ENCODE assay signal across 23 cellular contexts in genomic region chr10:51077507-51077906, GRCh38. TPM values are rescaled to one million over a fixed set of nuclear protein-coding genes. Genes with fewer than 3 reads are reported as not detected.
"Had no signal": no experiment of that assay in that cellular context is flagged by ENCODE, and none has a peak within 500 bp of the region (broad histone marks: within the 10 kb centered on the region; RNA-seq: fewer than 3 reads in every experiment).

No MANE protein-coding gene starts in this region.

- H3K27ac Mint-ChIP-seq: activated CD4-positive, alpha-beta memory T cell treated with anti-CD3 and anti-CD28 coated beads, Interleukin-2, amount 10 ng/mL, durations not matched to agents 7 days and 5 days; activated CD4-positive, alpha-beta T cell treated with anti-CD3 and anti-CD28 coated beads, Interleukin-2, amount 10 ng/mL, durations not matched to agents 24 days and 14 days; activated naive CD8-positive, alpha-beta T cell treated with anti-CD3 and anti-CD28 coated beads, Interleukin-2, amount 50 U/mL, for 24 hours; naive thymus-derived CD8-positive, alpha-beta T cell had no signal

- H3K9me3 ChIP-seq: colonic mucosa, esophagus squamous epithelium, heart right ventricle, neutrophil, pancreas, psoas muscle, right atrium auricular region, thyroid gland had no signal

- H3K4me3 ChIP-seq: colonic mucosa, esophagus squamous epithelium, pancreas, right atrium auricular region, thyroid gland had no signal

- H3K4me3 Mint-ChIP-seq: activated CD4-positive, alpha-beta memory T cell treated with anti-CD3 and anti-CD28 coated beads, Interleukin-2, amount 10 ng/mL, durations not matched to agents 7 days and 5 days; activated CD4-positive, alpha-beta T cell treated with anti-CD3 and anti-CD28 coated beads, Interleukin-2, amount 10 ng/mL, durations not matched to agents 24 days and 14 days; activated naive CD8-positive, alpha-beta T cell treated with anti-CD3 and anti-CD28 coated beads, Interleukin-2, amount 50 U/mL, for 24 hours; central memory CD8-positive, alpha-beta T cell; naive thymus-derived CD8-positive, alpha-beta T cell had no signal

- H3K36me3 ChIP-seq: colonic mucosa, esophagus squamous epithelium, heart right ventricle, neutrophil, pancreas, right atrium auricular region, thyroid gland had no signal

- DNase-seq: activated CD4-positive, alpha-beta memory T cell treated with anti-CD3 and anti-CD28 coated beads, Interleukin-2, amount 10 ng/mL, durations not matched to agents 7 days and 5 days; activated CD4-positive, alpha-beta T cell treated with anti-CD3 and anti-CD28 coated beads, Interleukin-2, amount 10 ng/mL, durations not matched to agents 24 days and 14 days; activated effector memory CD4-positive, alpha-beta T cell treated with anti-CD3 and anti-CD28 coated beads, Interleukin-2, amount 50 U/mL, for 16 hours; activated naive CD4-positive, alpha-beta T cell treated with anti-CD3 and anti-CD28 coated beads, Interleukin-2, amount 50 U/mL, for 16 hours; activated naive CD8-positive, alpha-beta T cell treated with anti-CD3 and anti-CD28 coated beads, Interleukin-2, amount 50 U/mL, for 24 hours; activated T-cell treated with anti-CD3 and anti-CD28 coated beads for 4 hours; anterior cingulate cortex; colonic mucosa; esophagus squamous epithelium; heart right ventricle; kidney; naive thymus-derived CD8-positive, alpha-beta T cell; pancreas; psoas muscle; stimulated activated CD4-positive, alpha-beta T cell treated with anti-CD3 and anti-CD28 coated beads, Interleukin-4, amount 100 ng/mL, for 24 hours; stimulated activated naive CD8-positive, alpha-beta T cell treated with anti-CD3 and anti-CD28 coated beads, Interleukin-15, Interleukin-2, amounts not matched to agents 100 U/mL and 50 U/mL, for 24 hours; thyroid gland had no signal

- H3K9me3 Mint-ChIP-seq: activated CD4-positive, alpha-beta memory T cell treated with anti-CD3 and anti-CD28 coated beads, Interleukin-2, amount 10 ng/mL, durations not matched to agents 7 days and 5 days; activated CD4-positive, alpha-beta T cell treated with anti-CD3 and anti-CD28 coated beads, Interleukin-2, amount 10 ng/mL, durations not matched to agents 24 days and 14 days; activated naive CD8-positive, alpha-beta T cell treated with anti-CD3 and anti-CD28 coated beads, Interleukin-2, amount 50 U/mL, for 24 hours; central memory CD8-positive, alpha-beta T cell had no signal

- ATAC-seq: activated CD4-positive, CD25-positive, alpha-beta regulatory T cell treated with anti-CD3 and anti-CD28 coated beads, Interleukin-2, amount 50 U/mL, for 24 hours; activated naive CD8-positive, alpha-beta T cell treated with anti-CD3 and anti-CD28 coated beads, Interleukin-2, amount 50 U/mL, for 24 hours; heart right ventricle; left lobe of liver; naive thymus-derived CD8-positive, alpha-beta T cell; pancreas; psoas muscle; stimulated activated naive CD8-positive, alpha-beta T cell treated with anti-CD3 and anti-CD28 coated beads, Interleukin-15, Interleukin-2, amounts not matched to agents 100 U/mL and 50 U/mL, for 24 hours had no signal

- H3K4me1 ChIP-seq: colonic mucosa, pancreas had no signal

- H3K27ac ChIP-seq: colonic mucosa, esophagus squamous epithelium, neutrophil, pancreas, psoas muscle, right atrium auricular region had no signal

- H3K27me3 ChIP-seq: colonic mucosa, pancreas, right atrium auricular region, thyroid gland had no signal

RNA-seq across cellular contexts. Expression of gene PRKG1, which starts 3.2 kb away (rescaled TPM):
- total RNA-seq: activated CD4-positive, alpha-beta memory T cell treated with anti-CD3 and anti-CD28 coated beads, Interleukin-2, amount 10 ng/mL, durations not matched to agents 7 days and 5 days; activated CD4-positive, alpha-beta T cell treated with anti-CD3 and anti-CD28 coated beads, Interleukin-2, amount 10 ng/mL, durations not matched to agents 24 days and 14 days; naive thymus-derived CD8-positive, alpha-beta T cell; T-helper 2 cell treated with Interferon-gamma antibody and Interleukin-4, amounts not matched to agents 100 ng/mL and 5 ng/mL, for 36 hours had no signal
- polyA plus RNA-seq: naive thymus-derived CD8-positive, alpha-beta T cell had no signal
